In genomic region chr20:37202267-37202943, GRCh38 we compare ENCODE assay signal across 8 cellular contexts. TPM values are rescaled to one million over a fixed set of nuclear protein-coding genes. Genes with fewer than 3 reads are reported as not detected.
DNase-seq lines count a peak whose midpoint lies in the region; TF ChIP-seq lines count a peak whose summit lies in the region.

No MANE protein-coding gene starts in this region.

- H2BK15ac ChIP-seq in mesenchymal stem cell (ENCODE audit: low read depth, poor library complexity, severe bottlenecking) = no peak overlapping the region

- H2BK120ac ChIP-seq in mesenchymal stem cell (ENCODE audit: low read depth, low read length) = no peak overlapping the region

- no peak overlapping the region for H3K4me3 ChIP-seq in HFF-Myc (replicated peaks; ENCODE audit: low read depth, low read length)
- peak overlapping the region in 1 of 2 experiments; percentile 63 for H3K4me3 ChIP-seq in mesenchymal stem cell (ENCODE audit: insufficient read depth in 1 of 2, low read depth in 1 of 2, low read length in 2 of 2)

- 54% methylated on average over 5 of the region's 6 CpGs for WGBS in mesenchymal stem cell

- H3K4ac ChIP-seq in mesenchymal stem cell (ENCODE audit: low read depth in 1 of 2, low read length in 2 of 2) = no peak overlapping the region

- peak overlapping the region; percentile 32 for H2BK5ac ChIP-seq in mesenchymal stem cell (ENCODE audit: low read depth, low read length, poor library complexity, severe bottlenecking)

- no peak overlapping the region for H3K23ac ChIP-seq in mesenchymal stem cell (ENCODE audit: low read length in 2 of 2)

- H3K4me1 ChIP-seq in mesenchymal stem cell (ENCODE audit: control insufficient read depth, insufficient read depth, low read depth, low read length) = no peaks in the 10 kb centered on the region

- H3K27ac ChIP-seq in mesenchymal stem cell (ENCODE audit: low read length, poor library complexity, severe bottlenecking) = peak overlapping the region; percentile 77

- peaks cover 42% of the 10 kb centered on the region for H3K79me1 ChIP-seq in mesenchymal stem cell (replicated peaks; ENCODE audit: low read length, poor library complexity, severe bottlenecking)

- no peaks in the 10 kb centered on the region for H3K9me3 ChIP-seq in mesenchymal stem cell (ENCODE audit: control insufficient read depth, low read length)

- H2BK12ac ChIP-seq in mesenchymal stem cell (ENCODE audit: low read length in 2 of 2) = no peak overlapping the region

- H3K14ac ChIP-seq in mesenchymal stem cell (ENCODE audit: low read length in 2 of 2) = no peak overlapping the region

- H3K9ac ChIP-seq in mesenchymal stem cell (ENCODE audit: low read length) = peak overlapping the region; percentile 81

- H4K8ac ChIP-seq in mesenchymal stem cell (ENCODE audit: low read length) = no peak overlapping the region

- no peak overlapping the region for H2AK5ac ChIP-seq in mesenchymal stem cell (ENCODE audit: low read length, severe bottlenecking)

- H2AFZ ChIP-seq in mesenchymal stem cell (ENCODE audit: low read depth, low read length) = no peak overlapping the region

- no peak overlapping the region for H3K18ac ChIP-seq in mesenchymal stem cell (ENCODE audit: low read depth in 1 of 2, low read length in 2 of 2)

- H4K91ac ChIP-seq in mesenchymal stem cell (ENCODE audit: low read length) = no peak overlapping the region

- peaks cover 28 to 80% of the 10 kb centered on the region in 2 experiments for H3K36me3 ChIP-seq in mesenchymal stem cell (ENCODE audit: control insufficient read depth in 1 of 2, insufficient read depth in 2 of 2, low read depth in 1 of 2, low read length in 2 of 2)

- peak overlapping the region; percentile 19 for H3K4me2 ChIP-seq in mesenchymal stem cell (ENCODE audit: low read length, poor library complexity, severe bottlenecking)

- DNase-seq in D341Med (ENCODE audit: low spot score) (peak; percentile 63), HFF-Myc (ENCODE audit: extremely low read depth, low read depth) (peak; percentile 85), RPMI7951 (ENCODE audit: low read depth) (peak; percentile 96), dedifferentiated amniotic fluid mesenchymal stem cell (ENCODE audit: extremely low spot score) (peak; percentile 97), mesenchymal stem cell (peak; percentile 97), GM19240 (ENCODE audit: insufficient read length, low spot score) (no peak), COLO668 (lab: John Stamatoyannopoulos, UW; ENCODE audit: unreplicated experiment) (no peak)
- no peak for DNase-seq in stimulated activated CD4-positive, alpha-beta T cell treated with anti-CD3 and anti-CD28 coated beads, Interleukin-4, amount 100 ng/mL, for 1 hour

- peak; percentile 92 for TF ChIP-seq CTCF in HFF-Myc (IDR thresholded peaks at IDR 0.05; ENCODE audit: low read depth, low read length, missing control alignments)

- no peaks in the 10 kb centered on the region for H3K27me3 ChIP-seq in mesenchymal stem cell (ENCODE audit: control insufficient read depth in 1 of 2, insufficient read depth in 1 of 2, low read length in 2 of 2)

RNA-seq across cellular contexts. Expression of gene MROH8, which starts 23.1 kb away (rescaled TPM):
- 0.10 and 1.3 TPM in 2 replicates for total RNA-seq in RPMI7951 (2014; rRNA removed; shearing (Covaris generic))
- polyA plus RNA-seq in mesenchymal stem cell (2013, experiment 1 of 2) = 1.8 TPM
- polyA plus RNA-seq in mesenchymal stem cell (2013, experiment 2 of 2) = 1.9 TPM

RNA-seq across cellular contexts. Expression of gene RPN2, which starts 23.3 kb away (rescaled TPM):
- 527 and 744 TPM in 2 replicates for total RNA-seq in RPMI7951 (2014; rRNA removed; shearing (Covaris generic))
- polyA plus RNA-seq in mesenchymal stem cell (2013, experiment 1 of 2) = 426 TPM
- polyA plus RNA-seq in mesenchymal stem cell (2013, experiment 2 of 2) = 433 TPM

RNA-seq across cellular contexts. Expression of gene GHRH, which starts 59.2 kb away (rescaled TPM):
- total RNA-seq in RPMI7951 (2014; rRNA removed; shearing (Covaris generic)) = not detected in 2 replicates
- not detected for polyA plus RNA-seq in mesenchymal stem cell (2013, experiment 1 of 2)
- not detected for polyA plus RNA-seq in mesenchymal stem cell (2013, experiment 2 of 2)

Comparison
In these comparisons a context has a peak if more than half of its experiments do, and no peak if none do; other contexts are left out.
1. DNase-seq: peak in D341Med (single experiment), HFF-Myc (single experiment), RPMI7951 (single experiment), dedifferentiated amniotic fluid mesenchymal stem cell (single experiment) and mesenchymal stem cell (single experiment); none in GM19240 (single experiment), stimulated activated CD4-positive, alpha-beta T cell treated with anti-CD3 and anti-CD28 coated beads, Interleukin-4, amount 100 ng/mL, for 1 hour (single experiment) and COLO668 (single experiment).